Comparison of ENCODE assay signal across 1 cellular context in genomic region chr20:31720486-31721407, GRCh38.
TF ChIP-seq lines count a peak whose summit lies in the region.

No MANE protein-coding gene starts in this region.

TF ChIP-seq in HepG2, 621 proteins besides CTCF, POLR2A, EP300 and RAD21 (continued from another document and continues in another):
- TF ChIP-seq MTF1 (CRISPR knock-in tag; IDR thresholded peaks at IDR 0.05) (0 out of 2 replicates have a peak, but pooled peaks have one; percentile 50), POLR2G (IDR thresholded peaks at IDR 0.05; ENCODE audit: low read depth, low read length) (peak; percentile 77), IKZF4 (CRISPR knock-in tag; IDR thresholded peaks at IDR 0.05; ENCODE audit: borderline replicate concordance, low read depth, not compliant biosample characterization) (peak; percentile 9), ELK4 (CRISPR knock-in tag; IDR thresholded peaks at IDR 0.05; ENCODE audit: borderline replicate concordance) (no peak), NFE2L1 (CRISPR knock-in tag; IDR thresholded peaks at IDR 0.05; ENCODE audit: borderline replicate concordance) (peak; percentile 79; the same call in 1 of the 2 replicates), ZNF839 (CRISPR knock-in tag; IDR thresholded peaks at IDR 0.05; ENCODE audit: borderline replicate concordance) (0 out of 2 replicates have a peak, but pooled peaks have one; percentile 42), ZNF432 (CRISPR knock-in tag; IDR thresholded peaks at IDR 0.05; ENCODE audit: borderline replicate concordance) (no peak), NFE2L2 (IDR thresholded peaks at IDR 0.05; ENCODE audit: low read length) (peak; percentile 71), ZNF547 (CRISPR knock-in tag; IDR thresholded peaks at IDR 0.05) (no peak), ZFX (CRISPR knock-in tag; IDR thresholded peaks at IDR 0.05; ENCODE audit: low read depth) (peak; percentile 71), RFX1 (IDR thresholded peaks at IDR 0.05) (no peak), ELF1 (CRISPR knock-in tag; IDR thresholded peaks at IDR 0.05) (peak; percentile 50; the same call in 1 of the 2 replicates), NFRKB (IDR thresholded peaks at IDR 0.05) (no peak), HOXA9 (CRISPR knock-in tag; IDR thresholded peaks at IDR 0.05; ENCODE audit: borderline replicate concordance) (no peak; the same call in 1 of the 2 replicates), BATF2 (CRISPR knock-in tag; IDR thresholded peaks at IDR 0.05) (peak; percentile 7; the same call in 1 of the 2 replicates), BHLHE40 (IDR thresholded peaks at IDR 0.05; ENCODE audit: low read length) (peak; percentile 63), ETV5 (CRISPR knock-in tag; IDR thresholded peaks at IDR 0.05; ENCODE audit: borderline replicate concordance) (peak; percentile 93; the same call in 1 of the 2 replicates), ZNF841 (CRISPR knock-in tag; IDR thresholded peaks at IDR 0.05; ENCODE audit: borderline replicate concordance) (no peak), ZNF772 (CRISPR knock-in tag; IDR thresholded peaks at IDR 0.05) (peak; percentile 88), ZNF10 (CRISPR knock-in tag; IDR thresholded peaks at IDR 0.05; ENCODE audit: borderline replicate concordance, low read depth) (no peak), HNF1B (CRISPR knock-in tag; IDR thresholded peaks at IDR 0.05) (peak; percentile 82), ZNF781 (CRISPR knock-in tag; IDR thresholded peaks at IDR 0.05; ENCODE audit: borderline replicate concordance, not compliant biosample characterization) (peak; percentile 91), NR2F6 (IDR thresholded peaks at IDR 0.05) (peak; percentile 47), NR2F6 (CRISPR knock-in tag; IDR thresholded peaks at IDR 0.05) (peak; percentile 91), ZHX2 (IDR thresholded peaks at IDR 0.05; ENCODE audit: low read depth) (peak; percentile 20; the same call in 1 of the 2 replicates), ZHX2 (CRISPR knock-in tag; IDR thresholded peaks at IDR 0.05; ENCODE audit: borderline replicate concordance) (no peak; the same call in 1 of the 2 replicates), MBD4 (IDR thresholded peaks at IDR 0.05; ENCODE audit: borderline replicate concordance, low read length) (peak; percentile 29; the same call in 1 of the 2 replicates), ZNF589 (CRISPR knock-in tag; conservative IDR thresholded peaks at IDR 0.05) (0 out of 2 replicates have a peak, but pooled peaks have one; percentile 23), ZFY (CRISPR knock-in tag; IDR thresholded peaks at IDR 0.05) (peak; percentile 53), PHF5A (CRISPR knock-in tag; IDR thresholded peaks at IDR 0.05; ENCODE audit: low read depth, unreplicated experiment) (peak; percentile 34), HDAC1 (CRISPR knock-in tag; IDR thresholded peaks at IDR 0.05) (peak; percentile 88), ZNF367 (CRISPR knock-in tag; IDR thresholded peaks at IDR 0.05; ENCODE audit: borderline replicate concordance) (no peak), ZNF572 (CRISPR knock-in tag; IDR thresholded peaks at IDR 0.05) (peak; percentile 87), KDM6A (CRISPR knock-in tag; IDR thresholded peaks at IDR 0.05; ENCODE audit: low read depth) (peak; percentile 89), SMAD9 (CRISPR knock-in tag; IDR thresholded peaks at IDR 0.05) (no peak), YY1 (IDR thresholded peaks at IDR 0.05; ENCODE audit: insufficient read depth, insufficient replicate concordance, low read depth, low read length) (peak; percentile 75), TBP (CRISPR knock-in tag; IDR thresholded peaks at IDR 0.05) (no peak; the same call in 1 of the 2 replicates), SRY (CRISPR knock-in tag; IDR thresholded peaks at IDR 0.05) (no peak), ZBTB38 (CRISPR knock-in tag; IDR thresholded peaks at IDR 0.05) (peak; percentile 77; the same call in 1 of the 2 replicates), RBFOX2 (IDR thresholded peaks at IDR 0.05; ENCODE audit: low read depth, low read length) (peak; percentile 45), ZFP82 (CRISPR knock-in tag; IDR thresholded peaks at IDR 0.05; ENCODE audit: borderline replicate concordance) (peak; percentile 96), POLR2AphosphoS2 (IDR thresholded peaks at IDR 0.05; ENCODE audit: low read depth, low read length) (no peak), ZMYM2 (CRISPR knock-in tag; IDR thresholded peaks at IDR 0.05) (peak; percentile 81), ATF7-NPFF (CRISPR knock-in tag; IDR thresholded peaks at IDR 0.05; ENCODE audit: low read depth) (peak; percentile 53; the same call in 1 of the 2 replicates)
- TF ChIP-seq, protein P1, sequence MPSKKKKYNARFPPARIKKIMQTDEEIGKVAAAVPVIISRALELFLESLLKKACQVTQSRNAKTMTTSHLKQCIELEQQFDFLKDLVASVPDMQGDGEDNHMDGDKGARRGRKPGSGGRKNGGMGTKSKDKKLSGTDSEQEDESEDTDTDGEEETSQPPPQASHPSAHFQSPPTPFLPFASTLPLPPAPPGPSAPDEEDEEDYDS (CRISPR knock-in tag; IDR thresholded peaks at IDR 0.05), result peak; percentile 93
- TF ChIP-seq, protein P2, sequence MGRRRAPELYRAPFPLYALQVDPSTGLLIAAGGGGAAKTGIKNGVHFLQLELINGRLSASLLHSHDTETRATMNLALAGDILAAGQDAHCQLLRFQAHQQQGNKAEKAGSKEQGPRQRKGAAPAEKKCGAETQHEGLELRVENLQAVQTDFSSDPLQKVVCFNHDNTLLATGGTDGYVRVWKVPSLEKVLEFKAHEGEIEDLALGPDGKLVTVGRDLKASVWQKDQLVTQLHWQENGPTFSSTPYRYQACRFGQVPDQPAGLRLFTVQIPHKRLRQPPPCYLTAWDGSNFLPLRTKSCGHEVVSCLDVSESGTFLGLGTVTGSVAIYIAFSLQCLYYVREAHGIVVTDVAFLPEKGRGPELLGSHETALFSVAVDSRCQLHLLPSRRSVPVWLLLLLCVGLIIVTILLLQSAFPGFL (CRISPR knock-in tag; IDR thresholded peaks at IDR 0.05), result no peak
- TF ChIP-seq, protein P3, sequence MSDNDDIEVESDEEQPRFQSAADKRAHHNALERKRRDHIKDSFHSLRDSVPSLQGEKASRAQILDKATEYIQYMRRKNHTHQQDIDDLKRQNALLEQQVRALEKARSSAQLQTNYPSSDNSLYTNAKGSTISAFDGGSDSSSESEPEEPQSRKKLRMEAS (IDR thresholded peaks at IDR 0.05), result peak; percentile 84
- TF ChIP-seq, protein P4, sequence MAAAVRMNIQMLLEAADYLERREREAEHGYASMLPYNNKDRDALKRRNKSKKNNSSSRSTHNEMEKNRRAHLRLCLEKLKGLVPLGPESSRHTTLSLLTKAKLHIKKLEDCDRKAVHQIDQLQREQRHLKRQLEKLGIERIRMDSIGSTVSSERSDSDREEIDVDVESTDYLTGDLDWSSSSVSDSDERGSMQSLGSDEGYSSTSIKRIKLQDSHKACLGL (CRISPR knock-in tag; IDR thresholded peaks at IDR 0.05), result peak; percentile 84
- TF ChIP-seq, protein P5, sequence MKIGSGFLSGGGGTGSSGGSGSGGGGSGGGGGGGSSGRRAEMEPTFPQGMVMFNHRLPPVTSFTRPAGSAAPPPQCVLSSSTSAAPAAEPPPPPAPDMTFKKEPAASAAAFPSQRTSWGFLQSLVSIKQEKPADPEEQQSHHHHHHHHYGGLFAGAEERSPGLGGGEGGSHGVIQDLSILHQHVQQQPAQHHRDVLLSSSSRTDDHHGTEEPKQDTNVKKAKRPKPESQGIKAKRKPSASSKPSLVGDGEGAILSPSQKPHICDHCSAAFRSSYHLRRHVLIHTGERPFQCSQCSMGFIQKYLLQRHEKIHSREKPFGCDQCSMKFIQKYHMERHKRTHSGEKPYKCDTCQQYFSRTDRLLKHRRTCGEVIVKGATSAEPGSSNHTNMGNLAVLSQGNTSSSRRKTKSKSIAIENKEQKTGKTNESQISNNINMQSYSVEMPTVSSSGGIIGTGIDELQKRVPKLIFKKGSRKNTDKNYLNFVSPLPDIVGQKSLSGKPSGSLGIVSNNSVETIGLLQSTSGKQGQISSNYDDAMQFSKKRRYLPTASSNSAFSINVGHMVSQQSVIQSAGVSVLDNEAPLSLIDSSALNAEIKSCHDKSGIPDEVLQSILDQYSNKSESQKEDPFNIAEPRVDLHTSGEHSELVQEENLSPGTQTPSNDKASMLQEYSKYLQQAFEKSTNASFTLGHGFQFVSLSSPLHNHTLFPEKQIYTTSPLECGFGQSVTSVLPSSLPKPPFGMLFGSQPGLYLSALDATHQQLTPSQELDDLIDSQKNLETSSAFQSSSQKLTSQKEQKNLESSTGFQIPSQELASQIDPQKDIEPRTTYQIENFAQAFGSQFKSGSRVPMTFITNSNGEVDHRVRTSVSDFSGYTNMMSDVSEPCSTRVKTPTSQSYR (CRISPR knock-in tag; IDR thresholded peaks at IDR 0.05; ENCODE audit: borderline replicate concordance), result peak; percentile 76
- TF ChIP-seq, protein P6, sequence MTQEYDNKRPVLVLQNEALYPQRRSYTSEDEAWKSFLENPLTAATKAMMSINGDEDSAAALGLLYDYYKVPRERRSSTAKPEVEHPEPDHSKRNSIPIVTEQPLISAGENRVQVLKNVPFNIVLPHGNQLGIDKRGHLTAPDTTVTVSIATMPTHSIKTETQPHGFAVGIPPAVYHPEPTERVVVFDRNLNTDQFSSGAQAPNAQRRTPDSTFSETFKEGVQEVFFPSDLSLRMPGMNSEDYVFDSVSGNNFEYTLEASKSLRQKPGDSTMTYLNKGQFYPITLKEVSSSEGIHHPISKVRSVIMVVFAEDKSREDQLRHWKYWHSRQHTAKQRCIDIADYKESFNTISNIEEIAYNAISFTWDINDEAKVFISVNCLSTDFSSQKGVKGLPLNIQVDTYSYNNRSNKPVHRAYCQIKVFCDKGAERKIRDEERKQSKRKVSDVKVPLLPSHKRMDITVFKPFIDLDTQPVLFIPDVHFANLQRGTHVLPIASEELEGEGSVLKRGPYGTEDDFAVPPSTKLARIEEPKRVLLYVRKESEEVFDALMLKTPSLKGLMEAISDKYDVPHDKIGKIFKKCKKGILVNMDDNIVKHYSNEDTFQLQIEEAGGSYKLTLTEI (CRISPR knock-in tag; conservative IDR thresholded peaks at IDR 0.05), result no peak
- TF ChIP-seq, protein P7, sequence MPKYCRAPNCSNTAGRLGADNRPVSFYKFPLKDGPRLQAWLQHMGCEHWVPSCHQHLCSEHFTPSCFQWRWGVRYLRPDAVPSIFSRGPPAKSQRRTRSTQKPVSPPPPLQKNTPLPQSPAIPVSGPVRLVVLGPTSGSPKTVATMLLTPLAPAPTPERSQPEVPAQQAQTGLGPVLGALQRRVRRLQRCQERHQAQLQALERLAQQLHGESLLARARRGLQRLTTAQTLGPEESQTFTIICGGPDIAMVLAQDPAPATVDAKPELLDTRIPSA (CRISPR knock-in tag; IDR thresholded peaks at IDR 0.05; ENCODE audit: borderline replicate concordance), result no peak
